Comparison of ENCODE assay signal across 8 cellular contexts in the genomic region with DNA sequence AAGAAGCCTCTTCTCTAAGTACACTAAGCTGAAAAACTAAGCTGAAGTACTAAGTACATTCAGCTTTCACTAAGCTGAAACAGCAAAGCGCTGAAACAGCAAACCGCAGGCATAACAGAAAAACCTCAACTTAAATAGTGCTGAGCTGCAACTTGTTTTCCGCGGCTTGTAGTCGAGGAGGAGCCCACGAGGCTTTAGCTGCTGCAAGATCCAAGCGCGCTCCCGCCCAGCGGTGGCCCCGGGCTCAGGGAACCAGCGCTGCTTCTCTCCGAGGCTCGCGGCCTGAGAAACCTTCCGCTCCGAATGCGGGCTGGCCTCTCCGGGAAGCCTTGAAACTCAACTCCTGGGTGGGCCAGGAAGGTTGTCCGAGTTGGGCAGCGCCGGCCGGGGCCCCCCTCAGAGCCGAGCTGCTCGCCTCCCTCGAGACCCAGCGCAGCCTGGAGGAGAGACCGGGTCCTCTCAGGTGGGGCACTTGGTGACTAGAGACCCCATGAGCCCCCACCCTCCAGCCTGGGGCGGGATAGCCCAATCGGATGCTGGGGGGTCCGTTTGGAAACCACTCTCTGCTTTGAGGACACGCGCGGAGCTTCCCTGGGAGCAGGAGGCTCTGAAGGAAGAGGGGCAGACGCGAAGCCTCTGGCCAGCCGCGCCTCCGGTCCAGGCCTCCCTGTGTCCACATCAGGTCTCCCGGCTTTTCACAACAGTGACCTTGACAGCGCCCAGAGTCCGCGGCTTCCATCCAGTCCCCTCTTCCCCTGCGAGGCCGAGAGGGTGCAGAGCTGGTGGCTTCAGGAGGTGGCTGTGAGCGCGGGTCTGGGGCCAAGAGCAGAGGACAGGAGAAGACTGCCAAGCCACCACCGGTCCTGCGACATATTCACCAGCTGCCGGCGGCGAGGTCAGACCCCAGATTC. TPM values are rescaled to one million over a fixed set of nuclear protein-coding genes. Genes with fewer than 3 reads are reported as not detected.
DNase-seq lines count a peak whose midpoint lies in the region; ATAC-seq and TF ChIP-seq lines count a peak whose summit lies in the region.

No MANE protein-coding gene starts in this region.

- H3K36me3 Mint-ChIP-seq in CD4-positive, alpha-beta memory T cell = no peaks in the 10 kb centered on the region

- peak overlapping the region in 5 of 7 donors; percentile 4 to 55 (median 16) for H3K27ac Mint-ChIP-seq in CD4-positive, alpha-beta memory T cell

- peak overlapping the region; percentile 22; the same call in 1 of the 2 replicates for H2AFZ ChIP-seq in KMS-11 (ENCODE audit: low read depth)

- no peak overlapping the region for H3K9ac ChIP-seq in KMS-11

- no peaks in the 10 kb centered on the region for H3K9me3 ChIP-seq in CD4-positive, alpha-beta memory T cell (ENCODE audit: control insufficient read depth in 1 of 2, low read length in 2 of 2)

- H3K4me1 Mint-ChIP-seq in CD4-positive, alpha-beta memory T cell = peaks cover 31 to 54% (median 44%) of the 10 kb centered on the region in 4 donors

- ATAC-seq in HG02610 (IDR thresholded peaks at IDR 0.05; ENCODE audit: unreplicated experiment) (no peak), HG03045 (IDR thresholded peaks at IDR 0.05; ENCODE audit: unreplicated experiment) (no peak)

- H4K20me1 ChIP-seq in KMS-11 (ENCODE audit: insufficient read depth) = no peaks in the 10 kb centered on the region

- peaks cover 56 to 64% of the 10 kb centered on the region in 2 donors for H3K27me3 Mint-ChIP-seq in CD4-positive, alpha-beta memory T cell

- peak overlapping the region; percentile 9 to 45 for H3K4me3 ChIP-seq in CD4-positive, alpha-beta memory T cell (ENCODE audit: low read length in 2 of 2)
- H3K4me3 ChIP-seq in KMS-11 (IDR thresholded peaks at IDR 0.05; ENCODE audit: insufficient read depth, low read depth, low read length) = no peak overlapping the region
- peak overlapping the region; percentile 4 for H3K4me3 ChIP-seq in fibroblast of the aortic adventitia (ENCODE audit: low read depth, low read length)

- H3K27ac ChIP-seq in CD4-positive, alpha-beta memory T cell (ENCODE audit: low read depth, low read length) = no peak overlapping the region
- peak overlapping the region; percentile 4; the same call in 1 of the 2 replicates for H3K27ac ChIP-seq in KMS-11

- H3K27me3 ChIP-seq in CD4-positive, alpha-beta memory T cell (ENCODE audit: insufficient read depth, low read length) = peaks cover 82% of the 10 kb centered on the region
- H3K27me3 ChIP-seq in KMS-11 (ENCODE audit: insufficient read depth, low read depth) = peaks cover 86% of the 10 kb centered on the region

- POLR2A ChIA-PET in CD4-positive, alpha-beta memory T cell (lab: Charles Lee; ENCODE audit: partially characterized antibody) = interaction anchor here (0.7 to 4.3 kb wide), 16 partner anchors 13 to 433 kb away, joined by 3 to 42 read pairs (median 4); partner anchors contain the start of genes DDR1, GNL1 and PRR3

- DNase-seq in CD4-positive, alpha-beta memory T cell = peak; percentile 70 to 78 (median 75)
- peak; percentile 52 for DNase-seq in activated CD8-positive, alpha-beta memory T cell treated with anti-CD3 and anti-CD28 coated beads, Interleukin-2, amount 50 U/mL, for 4 hours
- peak; percentile 54 for DNase-seq in fibroblast of the aortic adventitia (ENCODE audit: low read depth)
- DNase-seq in retina = peak; percentile 70
- no peak for DNase-seq in NCI-H446 treated with DMSO at 0.1 percent for 48 hours (lab: John Stamatoyannopoulos, UW)

- H3K4me3 Mint-ChIP-seq in CD4-positive, alpha-beta memory T cell = peak overlapping the region; percentile 59 to 89 (median 67)

- no peaks in the 10 kb centered on the region for H3K36me3 ChIP-seq in CD4-positive, alpha-beta memory T cell (ENCODE audit: insufficient read depth, low read length)
- no peaks in the 10 kb centered on the region for H3K36me3 ChIP-seq in KMS-11 (ENCODE audit: insufficient read depth)

- H3K9me3 Mint-ChIP-seq in CD4-positive, alpha-beta memory T cell = no peaks in the 10 kb centered on the region

- peaks cover 47% of the 10 kb centered on the region for H3K4me1 ChIP-seq in CD4-positive, alpha-beta memory T cell (ENCODE audit: insufficient read depth, low read length)
- peaks cover 22% of the 10 kb centered on the region for H3K4me1 ChIP-seq in KMS-11 (ENCODE audit: low read depth, poor library complexity, severe bottlenecking)

- intact Hi-C loops in CD4-positive, alpha-beta memory T cell (cut with micrococcal nuclease) = loop anchor here (1.0 to 10.0 kb wide), 3 partner anchors 40 to 634 kb away; no protein-coding TSS in a partner anchor

- H3K4me2 ChIP-seq in KMS-11 = peak overlapping the region; percentile 46

- no peaks in the 10 kb centered on the region for H3K79me2 ChIP-seq in KMS-11 (ENCODE audit: insufficient read depth, low read depth)

- CTCF ChIA-PET in CD4-positive, alpha-beta memory T cell (lab: Charles Lee; ENCODE audit: partially characterized antibody) = interaction anchor here (0.7 to 4.3 kb wide), 19 partner anchors 9 to 279 kb away, joined by 3 to 42 read pairs (median 4); no protein-coding TSS in a partner anchor

- TF ChIP-seq CTCF in KMS-11 (conservative IDR thresholded peaks at IDR 0.05; ENCODE audit: low read depth, low read length) (no peak), fibroblast of the aortic adventitia (IDR thresholded peaks at IDR 0.05; ENCODE audit: insufficient read depth, low read length) (no peak)

RNA-seq across cellular contexts. Expression of gene HLA-E, which starts 38.1 kb away (rescaled TPM):
- 1,000 to 10,000 TPM; 1,097 to 1,122 TPM for total RNA-seq in CD4-positive, alpha-beta memory T cell
- 1,000 to 10,000 TPM; 2,441 to 3,541 TPM for polyA plus RNA-seq in CD4-positive, alpha-beta memory T cell
- 115 and 227 TPM in 2 replicates for total RNA-seq in fibroblast of the aortic adventitia (ENCODE audit: low replicate concordance)
